ENCODE assay signal across 20 cellular contexts in genomic region chr1:215776336-215776735, GRCh38.
A peak's percentile ranks its signal among the peaks of the same experiment; 100 is the strongest.
DNase-seq lines count a peak whose midpoint lies in the region; ATAC-seq, FAIRE-seq and TF ChIP-seq lines count a peak whose summit lies in the region.
"Had no signal": no experiment of that assay in that cellular context is flagged by ENCODE, and none has a peak within 500 bp of the region (broad histone marks: within the 10 kb centered on the region; RNA-seq: fewer than 3 reads in every experiment).

No MANE protein-coding gene starts in this region.

- peaks cover 40% of the 10 kb centered on the region for H3K4me1 Mint-ChIP-seq in WTC11
- H3K4me1 Mint-ChIP-seq: CD4-positive, alpha-beta memory T cell; IgD-negative memory B cell had no signal

- TF ChIP-seq CTCF in D721Med (IDR thresholded peaks at IDR 0.05; ENCODE audit: insufficient read depth, missing control alignments), result no peak
- TF ChIP-seq CTCF in WTC11 (IDR thresholded peaks at IDR 0.05), result no peak

- no peaks in the 10 kb centered on the region for H3K36me3 Mint-ChIP-seq in WTC11
- H3K36me3 Mint-ChIP-seq: CD4-positive, alpha-beta memory T cell; IgD-negative memory B cell had no signal

- H3K27me3 Mint-ChIP-seq in WTC11 (ENCODE audit: low read depth), result no peaks in the 10 kb centered on the region
- H3K27me3 Mint-ChIP-seq: CD4-positive, alpha-beta memory T cell; IgD-negative memory B cell had no signal

- H3K4me3 Mint-ChIP-seq in WTC11, result no peak overlapping the region
- H3K4me3 Mint-ChIP-seq: CD4-positive, alpha-beta memory T cell; IgD-negative memory B cell; T-helper 2 cell treated with Interferon-gamma antibody and Interleukin-4, amounts not matched to agents 5 μg/mL and 100 μg/mL, for 36 hours had no signal

- no peaks in the 10 kb centered on the region for H3K9me3 Mint-ChIP-seq in WTC11
- H3K9me3 Mint-ChIP-seq: IgD-negative memory B cell; T-helper 2 cell treated with Interferon-gamma antibody and Interleukin-4, amounts not matched to agents 5 μg/mL and 100 μg/mL, for 36 hours had no signal

- peak; percentile 50 for ATAC-seq in WTC11

- POLR2A ChIA-PET in WTC11 (lab: Charles Lee), result no interaction called here

- H3K27ac Mint-ChIP-seq in WTC11, result no peak overlapping the region
- H3K27ac Mint-ChIP-seq: CD4-positive, alpha-beta memory T cell; IgD-negative memory B cell; T-helper 2 cell treated with Interferon-gamma antibody and Interleukin-4, amounts not matched to agents 5 μg/mL and 100 μg/mL, for 36 hours had no signal

- DNase-seq in NCI-H1092 treated with DMSO at 0.1 percent for 48 hours (lab: John Stamatoyannopoulos, UW) (peak; percentile 79), NCI-H1092 (lab: John Stamatoyannopoulos, UW) (no peak), D721Med (ENCODE audit: insufficient read length, low spot score) (no peak), NCI-H2171 treated with DMSO at 0.1 percent for 48 hours (lab: John Stamatoyannopoulos, UW) (peak; percentile 3), WTC11 (ENCODE audit: low spot score) (no peak), NOMO-1 treated with DMSO at 0.1 percent for 48 hours (lab: John Stamatoyannopoulos, UW; ENCODE audit: unreplicated experiment) (no peak), NCI-H2107 (lab: John Stamatoyannopoulos, UW) (no peak), NCI-H1930 (lab: John Stamatoyannopoulos, UW) (no peak)
- DNase-seq: 8988T; CD4-positive, alpha-beta memory T cell; DND-41; H7; Karpas-422; NCI-H187 treated with DMSO at 0.1 percent for 48 hours; NCI-H510A; SHP77; SK-N-SH had no signal

- FAIRE-seq in D721Med (lab: Jason Lieb, UNC), result peak; percentile 99
- FAIRE-seq: HTR-8/SVneo had no signal

- CTCF ChIA-PET in WTC11 (lab: Charles Lee), result interaction anchor here (0.6 to 1.2 kb wide), 3 partner anchors 8 to 1055 kb away, joined by 3 to 5 read pairs (median 4); no protein-coding TSS in a partner anchor

TF ChIP-seq in WTC11, 78 proteins besides CTCF, POLR2A, EP300 and RAD21 (continues in another document):
- TF ChIP-seq, protein P1, sequence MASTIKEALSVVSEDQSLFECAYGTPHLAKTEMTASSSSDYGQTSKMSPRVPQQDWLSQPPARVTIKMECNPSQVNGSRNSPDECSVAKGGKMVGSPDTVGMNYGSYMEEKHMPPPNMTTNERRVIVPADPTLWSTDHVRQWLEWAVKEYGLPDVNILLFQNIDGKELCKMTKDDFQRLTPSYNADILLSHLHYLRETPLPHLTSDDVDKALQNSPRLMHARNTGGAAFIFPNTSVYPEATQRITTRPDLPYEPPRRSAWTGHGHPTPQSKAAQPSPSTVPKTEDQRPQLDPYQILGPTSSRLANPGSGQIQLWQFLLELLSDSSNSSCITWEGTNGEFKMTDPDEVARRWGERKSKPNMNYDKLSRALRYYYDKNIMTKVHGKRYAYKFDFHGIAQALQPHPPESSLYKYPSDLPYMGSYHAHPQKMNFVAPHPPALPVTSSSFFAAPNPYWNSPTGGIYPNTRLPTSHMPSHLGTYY (CRISPR knock-in tag; IDR thresholded peaks at IDR 0.05), result no peak
- no peak for TF ChIP-seq FOXK1 (CRISPR knock-in tag; IDR thresholded peaks at IDR 0.05)
- TF ChIP-seq, protein P2, sequence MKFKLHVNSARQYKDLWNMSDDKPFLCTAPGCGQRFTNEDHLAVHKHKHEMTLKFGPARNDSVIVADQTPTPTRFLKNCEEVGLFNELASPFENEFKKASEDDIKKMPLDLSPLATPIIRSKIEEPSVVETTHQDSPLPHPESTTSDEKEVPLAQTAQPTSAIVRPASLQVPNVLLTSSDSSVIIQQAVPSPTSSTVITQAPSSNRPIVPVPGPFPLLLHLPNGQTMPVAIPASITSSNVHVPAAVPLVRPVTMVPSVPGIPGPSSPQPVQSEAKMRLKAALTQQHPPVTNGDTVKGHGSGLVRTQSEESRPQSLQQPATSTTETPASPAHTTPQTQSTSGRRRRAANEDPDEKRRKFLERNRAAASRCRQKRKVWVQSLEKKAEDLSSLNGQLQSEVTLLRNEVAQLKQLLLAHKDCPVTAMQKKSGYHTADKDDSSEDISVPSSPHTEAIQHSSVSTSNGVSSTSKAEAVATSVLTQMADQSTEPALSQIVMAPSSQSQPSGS (CRISPR knock-in tag; IDR thresholded peaks at IDR 0.05; ENCODE audit: borderline replicate concordance, low read depth), result no peak
- no peak for TF ChIP-seq ZNF423 (CRISPR knock-in tag; IDR thresholded peaks at IDR 0.05)
- TF ChIP-seq, protein P3, sequence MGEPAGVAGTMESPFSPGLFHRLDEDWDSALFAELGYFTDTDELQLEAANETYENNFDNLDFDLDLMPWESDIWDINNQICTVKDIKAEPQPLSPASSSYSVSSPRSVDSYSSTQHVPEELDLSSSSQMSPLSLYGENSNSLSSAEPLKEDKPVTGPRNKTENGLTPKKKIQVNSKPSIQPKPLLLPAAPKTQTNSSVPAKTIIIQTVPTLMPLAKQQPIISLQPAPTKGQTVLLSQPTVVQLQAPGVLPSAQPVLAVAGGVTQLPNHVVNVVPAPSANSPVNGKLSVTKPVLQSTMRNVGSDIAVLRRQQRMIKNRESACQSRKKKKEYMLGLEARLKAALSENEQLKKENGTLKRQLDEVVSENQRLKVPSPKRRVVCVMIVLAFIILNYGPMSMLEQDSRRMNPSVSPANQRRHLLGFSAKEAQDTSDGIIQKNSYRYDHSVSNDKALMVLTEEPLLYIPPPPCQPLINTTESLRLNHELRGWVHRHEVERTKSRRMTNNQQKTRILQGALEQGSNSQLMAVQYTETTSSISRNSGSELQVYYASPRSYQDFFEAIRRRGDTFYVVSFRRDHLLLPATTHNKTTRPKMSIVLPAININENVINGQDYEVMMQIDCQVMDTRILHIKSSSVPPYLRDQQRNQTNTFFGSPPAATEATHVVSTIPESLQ (CRISPR knock-in tag; IDR thresholded peaks at IDR 0.05), result no peak
- no peak for TF ChIP-seq RORB (CRISPR knock-in tag; IDR thresholded peaks at IDR 0.05)
- TF ChIP-seq, protein P4, sequence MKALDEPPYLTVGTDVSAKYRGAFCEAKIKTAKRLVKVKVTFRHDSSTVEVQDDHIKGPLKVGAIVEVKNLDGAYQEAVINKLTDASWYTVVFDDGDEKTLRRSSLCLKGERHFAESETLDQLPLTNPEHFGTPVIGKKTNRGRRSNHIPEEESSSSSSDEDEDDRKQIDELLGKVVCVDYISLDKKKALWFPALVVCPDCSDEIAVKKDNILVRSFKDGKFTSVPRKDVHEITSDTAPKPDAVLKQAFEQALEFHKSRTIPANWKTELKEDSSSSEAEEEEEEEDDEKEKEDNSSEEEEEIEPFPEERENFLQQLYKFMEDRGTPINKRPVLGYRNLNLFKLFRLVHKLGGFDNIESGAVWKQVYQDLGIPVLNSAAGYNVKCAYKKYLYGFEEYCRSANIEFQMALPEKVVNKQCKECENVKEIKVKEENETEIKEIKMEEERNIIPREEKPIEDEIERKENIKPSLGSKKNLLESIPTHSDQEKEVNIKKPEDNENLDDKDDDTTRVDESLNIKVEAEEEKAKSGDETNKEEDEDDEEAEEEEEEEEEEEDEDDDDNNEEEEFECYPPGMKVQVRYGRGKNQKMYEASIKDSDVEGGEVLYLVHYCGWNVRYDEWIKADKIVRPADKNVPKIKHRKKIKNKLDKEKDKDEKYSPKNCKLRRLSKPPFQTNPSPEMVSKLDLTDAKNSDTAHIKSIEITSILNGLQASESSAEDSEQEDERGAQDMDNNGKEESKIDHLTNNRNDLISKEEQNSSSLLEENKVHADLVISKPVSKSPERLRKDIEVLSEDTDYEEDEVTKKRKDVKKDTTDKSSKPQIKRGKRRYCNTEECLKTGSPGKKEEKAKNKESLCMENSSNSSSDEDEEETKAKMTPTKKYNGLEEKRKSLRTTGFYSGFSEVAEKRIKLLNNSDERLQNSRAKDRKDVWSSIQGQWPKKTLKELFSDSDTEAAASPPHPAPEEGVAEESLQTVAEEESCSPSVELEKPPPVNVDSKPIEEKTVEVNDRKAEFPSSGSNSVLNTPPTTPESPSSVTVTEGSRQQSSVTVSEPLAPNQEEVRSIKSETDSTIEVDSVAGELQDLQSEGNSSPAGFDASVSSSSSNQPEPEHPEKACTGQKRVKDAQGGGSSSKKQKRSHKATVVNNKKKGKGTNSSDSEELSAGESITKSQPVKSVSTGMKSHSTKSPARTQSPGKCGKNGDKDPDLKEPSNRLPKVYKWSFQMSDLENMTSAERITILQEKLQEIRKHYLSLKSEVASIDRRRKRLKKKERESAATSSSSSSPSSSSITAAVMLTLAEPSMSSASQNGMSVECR (CRISPR knock-in tag; IDR thresholded peaks at IDR 0.05; ENCODE audit: borderline replicate concordance), result no peak
- no peak for TF ChIP-seq ZNF219 (CRISPR knock-in tag; IDR thresholded peaks at IDR 0.05; ENCODE audit: borderline replicate concordance)
- no peak for TF ChIP-seq HMGXB4 (CRISPR knock-in tag; IDR thresholded peaks at IDR 0.05)
- no peak for TF ChIP-seq ZNF281 (CRISPR knock-in tag; IDR thresholded peaks at IDR 0.05)

Comparison
In these comparisons a context has a peak if more than half of its experiments do, and no peak if none do; other contexts are left out.
1. DNase-seq: peak in NCI-H1092 treated with DMSO at 0.1 percent for 48 hours (single experiment) and NCI-H2171 treated with DMSO at 0.1 percent for 48 hours (single experiment); none in NCI-H1092 (single experiment), D721Med (single experiment), WTC11 (single experiment), NOMO-1 treated with DMSO at 0.1 percent for 48 hours (single experiment), NCI-H2107 (single experiment) and NCI-H1930 (0 of 2).